In the genomic region with DNA sequence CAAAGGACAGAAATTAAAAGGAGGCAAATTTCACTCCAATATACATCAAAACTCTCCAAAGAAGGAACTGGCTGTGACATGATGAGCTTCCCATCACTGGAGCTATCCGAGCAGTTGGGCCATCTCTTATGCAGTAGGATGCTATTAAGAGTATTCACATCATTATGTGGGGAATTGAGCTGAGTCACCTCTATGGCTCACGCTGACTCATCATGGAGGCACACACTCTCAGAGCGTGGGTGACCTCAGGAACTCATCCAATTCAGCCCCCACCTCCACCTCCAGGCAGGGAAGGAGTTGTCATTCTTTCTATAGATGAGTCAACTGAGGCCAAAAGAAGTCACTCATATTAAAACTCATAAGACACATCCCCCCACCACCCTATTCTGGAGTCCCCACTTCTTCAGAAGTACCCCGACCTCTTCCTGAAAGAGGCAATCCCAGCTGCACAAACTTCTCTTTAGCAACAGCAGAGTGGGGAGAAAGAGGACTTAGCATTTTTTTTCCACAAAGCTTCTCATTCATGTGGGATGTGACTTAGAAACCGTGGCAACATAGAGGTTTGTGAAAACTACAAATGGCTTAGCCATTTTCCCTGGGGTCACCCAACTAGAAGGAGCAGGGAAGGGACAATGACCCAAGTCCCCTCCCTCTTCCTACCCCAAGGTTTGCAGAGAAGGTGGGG, we compare ENCODE assay signal across 9 cellular contexts. TPM values are rescaled to one million over a fixed set of nuclear protein-coding genes. Genes with fewer than 3 reads are reported as not detected.
DNase-seq lines count a peak whose midpoint lies in the region; TF ChIP-seq lines count a peak whose summit lies in the region.
"Had no signal": no experiment of that assay in that cellular context is flagged by ENCODE, and none has a peak within 500 bp of the region (broad histone marks: within the 10 kb centered on the region; RNA-seq: fewer than 3 reads in every experiment).

No MANE protein-coding gene starts in this region.

- H3K4me1 ChIP-seq in SJSA1 (replicated peaks) (peaks cover 58% of the 10 kb centered on the region), fibroblast of lung (ENCODE audit: control insufficient read depth, extremely low read depth, insufficient read depth, low read length) (peaks cover 23% of the 10 kb centered on the region)

- no peaks in the 10 kb centered on the region for H3K9me3 ChIP-seq in SJSA1 (replicated peaks)
- no peaks in the 10 kb centered on the region for H3K9me3 ChIP-seq in fibroblast of lung (ENCODE audit: control insufficient read depth, insufficient read depth, low read depth, low read length)
- H3K9me3 ChIP-seq: body of pancreas had no signal

- no peaks in the 10 kb centered on the region for H3K79me2 ChIP-seq in fibroblast of lung (ENCODE audit: control insufficient read depth, insufficient read depth, low read length)

- H3K4me3 ChIP-seq in SJSA1 (no peak overlapping the region), fibroblast of lung (replicated peaks in 1 of 4; ENCODE audit: control extremely low read depth in 1 of 4, insufficient read depth in 1 of 4, low read depth in 3 of 4, low read length in 4 of 4) (no peak overlapping the region)
- H3K4me3 ChIP-seq: body of pancreas had no signal

- H3K27me3 ChIP-seq in SJSA1 (replicated peaks): no peaks in the 10 kb centered on the region
- H3K27me3 ChIP-seq in fibroblast of lung (ENCODE audit: control insufficient read depth, insufficient read depth, low read length): no peaks in the 10 kb centered on the region
- H3K27me3 ChIP-seq: body of pancreas had no signal

- peak; percentile 85 for DNase-seq in AG09319 (ENCODE audit: extremely low read depth, low read depth)
- peak; percentile 83 for DNase-seq in GOT3 (lab: John Stamatoyannopoulos, UW)
- DNase-seq in SJSA1 (ENCODE audit: low read depth in 1 of 2, low spot score in 2 of 2): peak; percentile 92 to 96
- DNase-seq in fibroblast of lung (ENCODE audit: low read depth in 2 of 2): peak; percentile 97 to 99
- peak; percentile 44 to 71 for DNase-seq in stimulated activated CD4-positive, alpha-beta T cell treated with anti-CD3 and anti-CD28 coated beads, Interleukin-4, amount 100 ng/mL, for 48 hours (ENCODE audit: low read depth in 2 of 2)
- DNase-seq in RPMI8226: no peak
- DNase-seq in NCI-H510A (lab: John Stamatoyannopoulos, UW): no peak
- no peak for DNase-seq in NCI-H2029 treated with DMSO at 0.1 percent for 48 hours (lab: John Stamatoyannopoulos, UW)

- TF ChIP-seq CTCF in AG09319 (IDR thresholded peaks at IDR 0.05; ENCODE audit: low read depth, low read length) (no peak), fibroblast of lung (conservative IDR thresholded peaks at IDR 0.05 in 1 of 2, IDR thresholded peaks at IDR 0.05 in 1 of 2; ENCODE audit: low read depth in 1 of 2, low read length in 2 of 2) (no peak)

- H3K4me2 ChIP-seq in fibroblast of lung (ENCODE audit: extremely low read depth, insufficient read depth, low read length): peak overlapping the region; percentile 36

- H2AFZ ChIP-seq in fibroblast of lung (ENCODE audit: low read length): no peak overlapping the region

- H3K9ac ChIP-seq in fibroblast of lung (ENCODE audit: insufficient read depth, low read length): no peak overlapping the region

- H3K27ac ChIP-seq in SJSA1 (peak overlapping the region; percentile 79), fibroblast of lung (ENCODE audit: insufficient read depth, low read length) (peak overlapping the region; percentile 87)
- H3K27ac ChIP-seq: body of pancreas had no signal

- H3K36me3 ChIP-seq in SJSA1 (no peaks in the 10 kb centered on the region), fibroblast of lung (ENCODE audit: control insufficient read depth, insufficient read depth, low read length) (no peaks in the 10 kb centered on the region)

- no peaks in the 10 kb centered on the region for H4K20me1 ChIP-seq in fibroblast of lung (ENCODE audit: control insufficient read depth, extremely low read depth, insufficient read depth, low read length)

RNA-seq across cellular contexts. Expression of a gene that starts 32.5 kb away (rescaled TPM):
- 0.03 TPM in 1 of 2 replicates, not detected in the other for total RNA-seq in SJSA1 (2014; rRNA removed; shearing (Covaris generic))
- total RNA-seq in fibroblast of lung: not detected in 2 replicates
- polyA plus RNA-seq in fibroblast of lung: not detected in 2 replicates
- not detected in 2 replicates for polyA plus RNA-seq in fibroblast of lung (2012)
- not detected in 2 replicates for polyA minus RNA-seq in fibroblast of lung (ENCODE audit: low replicate concordance)
- total RNA-seq: body of pancreas had no signal

Comparison
In these comparisons a context has a peak if more than half of its experiments do, and no peak if none do; other contexts are left out.
1. DNase-seq: peak in AG09319 (single experiment), GOT3 (single experiment), SJSA1 (2 of 2), fibroblast of lung (2 of 2) and stimulated activated CD4-positive, alpha-beta T cell treated with anti-CD3 and anti-CD28 coated beads, Interleukin-4, amount 100 ng/mL, for 48 hours (2 of 2); none in RPMI8226 (single experiment), NCI-H510A (single experiment) and NCI-H2029 treated with DMSO at 0.1 percent for 48 hours (single experiment).